ENCODE assay signal across 1 cellular context in the genomic region with DNA sequence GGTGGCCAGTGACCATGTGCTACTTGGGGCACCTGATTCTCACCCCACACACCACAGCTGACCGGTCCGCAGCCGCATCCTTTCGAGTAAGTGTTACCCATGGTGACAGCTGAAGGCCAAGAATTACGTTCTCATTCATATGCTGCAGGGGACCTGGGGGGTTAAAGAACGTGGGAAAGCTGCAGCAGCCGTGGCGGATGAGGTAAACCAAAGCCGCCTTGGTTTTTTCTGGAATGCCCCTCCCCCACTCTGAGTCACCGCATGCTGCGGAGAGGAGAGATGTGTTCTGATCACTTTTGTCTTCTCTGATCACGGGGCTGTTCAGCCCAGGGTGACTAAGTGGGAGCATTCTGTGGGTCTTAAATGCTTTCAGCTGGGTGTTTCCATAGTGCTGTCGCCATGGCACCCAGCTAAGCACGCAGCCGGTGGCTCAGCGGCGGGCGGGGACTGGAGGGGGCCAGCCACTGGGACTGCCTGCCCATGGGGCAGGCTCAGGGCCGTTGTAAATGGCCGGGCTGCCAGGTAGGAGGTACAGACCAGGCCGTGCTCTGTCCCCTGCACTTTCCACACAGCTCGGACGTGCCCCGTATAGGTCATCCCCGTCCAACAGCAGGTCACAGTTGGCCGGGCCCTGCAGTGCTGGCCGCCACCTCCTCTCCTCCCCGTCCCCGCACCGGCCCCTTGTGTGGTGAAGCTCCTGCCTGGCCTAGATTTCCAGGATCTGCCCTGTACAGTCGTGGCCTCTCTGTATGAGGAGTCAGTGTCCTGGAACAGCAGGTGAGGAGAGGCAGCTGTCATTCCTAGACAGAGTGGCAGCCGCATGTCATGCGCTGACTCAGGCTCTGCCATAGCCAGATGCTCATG.
TF ChIP-seq lines count a peak whose summit lies in the region.

No MANE protein-coding gene starts in this region.

TF ChIP-seq in K562, 482 proteins besides CTCF, POLR2A, EP300 and RAD21 (continued from another document):
- no peak for TF ChIP-seq RERE (CRISPR knock-in tag; IDR thresholded peaks at IDR 0.05; ENCODE audit: borderline replicate concordance)
- peak; percentile 82; the same call in 1 of the 2 replicates for TF ChIP-seq TOE1 (IDR thresholded peaks at IDR 0.05; ENCODE audit: borderline replicate concordance)
- no peak for TF ChIP-seq TOE1 (CRISPR knock-in tag; IDR thresholded peaks at IDR 0.05; ENCODE audit: borderline replicate concordance, low read depth)
- TF ChIP-seq ZNF668 (CRISPR knock-in tag; IDR thresholded peaks at IDR 0.05), result no peak
- no peak for TF ChIP-seq FOXA3 (CRISPR knock-in tag; conservative IDR thresholded peaks at IDR 0.05 in 1 of 2, IDR thresholded peaks at IDR 0.05 in 1 of 2)
- no peak for TF ChIP-seq ZNF551 (CRISPR knock-in tag; IDR thresholded peaks at IDR 0.05)
- TF ChIP-seq IFI16 (CRISPR knock-in tag; IDR thresholded peaks at IDR 0.05), result no peak
- TF ChIP-seq ZNF41 (CRISPR knock-in tag; conservative IDR thresholded peaks at IDR 0.05), result 0 out of 2 replicates have a peak, but pooled peaks have one; percentile 14
- TF ChIP-seq FOXP1 (CRISPR knock-in tag; IDR thresholded peaks at IDR 0.05), result no peak
- no peak for TF ChIP-seq THRAP3 (IDR thresholded peaks at IDR 0.05; ENCODE audit: borderline replicate concordance)
- TF ChIP-seq TRIM25 (IDR thresholded peaks at IDR 0.05; ENCODE audit: borderline replicate concordance), result no peak
